18 cellular contexts compared by ENCODE assay signal in genomic region chr2:109380502-109381326, GRCh38.
A peak's percentile ranks its signal among the peaks of the same experiment; 100 is the strongest.
DNase-seq lines count a peak whose midpoint lies in the region; ATAC-seq, FAIRE-seq and TF ChIP-seq lines count a peak whose summit lies in the region.
"Had no signal": no experiment of that assay in that cellular context is flagged by ENCODE, and none has a peak within 500 bp of the region (broad histone marks: within the 10 kb centered on the region; RNA-seq: fewer than 3 reads in every experiment).

No MANE protein-coding gene starts in this region.

- H3K4me1 ChIP-seq in kidney (ENCODE audit: control insufficient read depth in 1 of 2, insufficient read depth in 1 of 2, low read depth in 1 of 2, low read length in 2 of 2) (peaks cover 5 to 7% of the 10 kb centered on the region in 2 donors), transverse colon (peaks cover 0 to 9% (median 2%) of the 10 kb centered on the region in 4 donors)
- H3K4me1 ChIP-seq: pancreas had no signal

- H3K36me3 Mint-ChIP-seq in WTC11 = no peaks in the 10 kb centered on the region
- H3K36me3 Mint-ChIP-seq in activated T-helper 2 cell treated with anti-CD3 and anti-CD28 coated beads, Interferon-gamma antibody, Interleukin-2, Interleukin-4, amounts not matched to agents 10 μg/mL and 5 μg/mL and 100 μg/mL, durations not matched to agents 14 hours and 24 hours and 36 hours (ENCODE audit: low read depth) = no peaks in the 10 kb centered on the region

- intact Hi-C loops in kidney (cut with DNase I) (no loop called here), transverse colon (cut with DNase I; ENCODE audit: low total_unique reads) (no loop called here)
- intact Hi-C loops in activated T-helper 2 cell treated with anti-CD3 and anti-CD28 coated beads, Interferon-gamma antibody, Interleukin-2, Interleukin-4, amounts not matched to agents 10 μg/mL and 5 μg/mL and 100 μg/mL, durations not matched to agents 14 hours and 24 hours and 36 hours (cut with micrococcal nuclease) = no loop called here

- H3K9ac ChIP-seq in kidney (ENCODE audit: low read length in 2 of 2) = no peak overlapping the region

- no peaks in the 10 kb centered on the region for H3K27me3 ChIP-seq in transverse colon
- H3K27me3 ChIP-seq: pancreas had no signal

- CTCF ChIA-PET in WTC11 (lab: Charles Lee) = no interaction called here

- H3K9me3 ChIP-seq in kidney (ENCODE audit: control insufficient read depth in 1 of 2, low read length in 2 of 2) (no peaks in the 10 kb centered on the region), transverse colon (no peaks in the 10 kb centered on the region)
- H3K9me3 ChIP-seq: pancreas had no signal

- H3K27ac ChIP-seq in kidney (ENCODE audit: low read depth in 2 of 2, low read length in 2 of 2) = no peak overlapping the region
- no peak overlapping the region for H3K27ac ChIP-seq in transverse colon
- H3K27ac ChIP-seq: epithelial cell of prostate, pancreas, PC-9 had no signal

- no peaks in the 10 kb centered on the region; the same call in 1 of the 2 replicates for H3K27me3 Mint-ChIP-seq in WTC11 (ENCODE audit: low read depth)
- peaks cover 4% of the 10 kb centered on the region for H3K27me3 Mint-ChIP-seq in activated T-helper 2 cell treated with anti-CD3 and anti-CD28 coated beads, Interferon-gamma antibody, Interleukin-2, Interleukin-4, amounts not matched to agents 10 μg/mL and 5 μg/mL and 100 μg/mL, durations not matched to agents 14 hours and 24 hours and 36 hours (ENCODE audit: low read depth)
- H3K27me3 Mint-ChIP-seq: CD4-positive, alpha-beta T cell had no signal

- DNase-seq in activated effector memory CD4-positive, alpha-beta T cell treated with anti-CD3 and anti-CD28 coated beads, Interleukin-2, amount 50 U/mL, for 16 hours = peak; percentile 49
- no peak for DNase-seq in activated effector memory CD4-positive, alpha-beta T cell treated with Interleukin-2 at 50 U/mL for 16 hours
- DNase-seq in WTC11 (ENCODE audit: low spot score) (peak; percentile 4), kidney (peak; percentile 41), transverse colon (peak; percentile 3), NCI-H446 treated with DMSO at 0.1 percent for 48 hours (lab: John Stamatoyannopoulos, UW) (no peak)
- no peak for DNase-seq in activated T-helper 2 cell treated with anti-CD3 and anti-CD28 coated beads, Interferon-gamma antibody, Interleukin-2, Interleukin-4, amounts not matched to agents 10 μg/mL and 5 μg/mL and 100 μg/mL, durations not matched to agents 14 hours and 24 hours and 36 hours (ENCODE audit: low spot score)
- DNase-seq in stimulated activated CD8-positive, alpha-beta memory T cell treated with anti-CD3 and anti-CD28 coated beads, Interleukin-4, amount 100 ng/mL, for 48 hours = no peak
- DNase-seq: activated T-cell treated with anti-CD3 and anti-CD28 coated beads, Interleukin-2, amount 50 U/mL, for 4 hours; GDM1; Kasumi-1; NCI-H1930; NCI-H526; PC-9; T-helper 1 cell had no signal

- no peak for TF ChIP-seq POLR2A in transverse colon (IDR thresholded peaks at IDR 0.05)

- WGBS in transverse colon (ENCODE audit: low coverage in 1 of 2), 2 donors = 60 to 87% methylated on average over 2 to 12 of the region's 12 CpGs

- H3K4me3 ChIP-seq in kidney (ENCODE audit: low read length in 2 of 2) = no peak overlapping the region
- no peak overlapping the region for H3K4me3 ChIP-seq in transverse colon
- H3K4me3 ChIP-seq: pancreas, PC-9 had no signal

- peaks cover 31% of the 10 kb centered on the region for H3K4me1 Mint-ChIP-seq in WTC11
- H3K4me1 Mint-ChIP-seq in activated T-helper 2 cell treated with anti-CD3 and anti-CD28 coated beads, Interferon-gamma antibody, Interleukin-2, Interleukin-4, amounts not matched to agents 10 μg/mL and 5 μg/mL and 100 μg/mL, durations not matched to agents 14 hours and 24 hours and 36 hours (ENCODE audit: low read depth) = no peaks in the 10 kb centered on the region

- TF ChIP-seq CTCF in WTC11 (IDR thresholded peaks at IDR 0.05) = no peak
- TF ChIP-seq CTCF in kidney (IDR thresholded peaks at IDR 0.05; ENCODE audit: borderline replicate concordance, extremely low read depth, insufficient read depth) = no peak
- no peak for TF ChIP-seq CTCF in transverse colon (IDR thresholded peaks at IDR 0.05)

- POLR2A ChIA-PET in WTC11 (lab: Charles Lee) = no interaction called here

- H3K4me3 Mint-ChIP-seq in WTC11 = no peak overlapping the region
- H3K4me3 Mint-ChIP-seq in activated T-helper 2 cell treated with anti-CD3 and anti-CD28 coated beads, Interferon-gamma antibody, Interleukin-2, Interleukin-4, amounts not matched to agents 10 μg/mL and 5 μg/mL and 100 μg/mL, durations not matched to agents 14 hours and 24 hours and 36 hours (ENCODE audit: low read depth) = no peak overlapping the region
- H3K4me3 Mint-ChIP-seq: activated T-cell treated with anti-CD3 and anti-CD28 coated beads, Interleukin-2, amount 50 U/mL, for 4 hours; CD4-positive, alpha-beta T cell had no signal

- TF ChIP-seq EP300 in transverse colon (IDR thresholded peaks at IDR 0.05; ENCODE audit: low read depth) = no peak

- in situ Hi-C loops in transverse colon (cut with MboI; ENCODE audit: low pct_ligation_motif_present in 1 of 4, low pct_unique_long_range_greater_than_20kb in 1 of 4, low sequenced_read_pairs in 3 of 4) = no loop called here

- FAIRE-seq in kidney (lab: Jason Lieb, UNC) = no peak
- FAIRE-seq: pancreas had no signal

- no peaks in the 10 kb centered on the region for H3K9me3 Mint-ChIP-seq in WTC11
- no peaks in the 10 kb centered on the region for H3K9me3 Mint-ChIP-seq in activated T-helper 2 cell treated with anti-CD3 and anti-CD28 coated beads, Interferon-gamma antibody, Interleukin-2, Interleukin-4, amounts not matched to agents 10 μg/mL and 5 μg/mL and 100 μg/mL, durations not matched to agents 14 hours and 24 hours and 36 hours
- H3K9me3 Mint-ChIP-seq: activated T-cell treated with anti-CD3 and anti-CD28 coated beads, Interleukin-2, amount 50 U/mL, for 4 hours; CD4-positive, alpha-beta T cell had no signal

- 0 out of 2 replicates have a peak overlapping the region, but pooled peaks have one; percentile 5 for H3K27ac Mint-ChIP-seq in WTC11
- H3K27ac Mint-ChIP-seq in activated T-helper 2 cell treated with anti-CD3 and anti-CD28 coated beads, Interferon-gamma antibody, Interleukin-2, Interleukin-4, amounts not matched to agents 10 μg/mL and 5 μg/mL and 100 μg/mL, durations not matched to agents 14 hours and 24 hours and 36 hours = no peak overlapping the region
- H3K27ac Mint-ChIP-seq: CD4-positive, alpha-beta T cell had no signal

- ATAC-seq in WTC11 = no peak
- ATAC-seq: activated T-cell treated with anti-CD3 and anti-CD28 coated beads, Interleukin-2, amount 50 U/mL, for 4 hours; pancreas had no signal

- H3K36me3 ChIP-seq in kidney (ENCODE audit: control insufficient read depth in 1 of 2, insufficient read depth in 2 of 2, low read length in 2 of 2) (no peaks in the 10 kb centered on the region), transverse colon (no peaks in the 10 kb centered on the region)
- H3K36me3 ChIP-seq: pancreas had no signal

TF ChIP-seq in WTC11, 78 proteins besides CTCF, POLR2A, EP300 and RAD21:
- TF ChIP-seq OVOL2 (CRISPR knock-in tag; IDR thresholded peaks at IDR 0.05; ENCODE audit: borderline replicate concordance) (no peak), AR (CRISPR knock-in tag; IDR thresholded peaks at IDR 0.05) (no peak), JAZF1 (CRISPR knock-in tag; IDR thresholded peaks at IDR 0.05) (no peak), ZNF317 (CRISPR knock-in tag; IDR thresholded peaks at IDR 0.05; ENCODE audit: borderline replicate concordance, low read depth) (no peak)

Comparison
In these comparisons a context has a peak if more than half of its experiments do, and no peak if none do; other contexts are left out.
1. DNase-seq: peak in activated effector memory CD4-positive, alpha-beta T cell treated with anti-CD3 and anti-CD28 coated beads, Interleukin-2, amount 50 U/mL, for 16 hours (single experiment), WTC11 (single experiment), kidney (single experiment) and transverse colon (single experiment); none in activated effector memory CD4-positive, alpha-beta T cell treated with Interleukin-2 at 50 U/mL for 16 hours (single experiment), activated T-helper 2 cell treated with anti-CD3 and anti-CD28 coated beads, Interferon-gamma antibody, Interleukin-2, Interleukin-4, amounts not matched to agents 10 μg/mL and 5 μg/mL and 100 μg/mL, durations not matched to agents 14 hours and 24 hours and 36 hours (single experiment), stimulated activated CD8-positive, alpha-beta memory T cell treated with anti-CD3 and anti-CD28 coated beads, Interleukin-4, amount 100 ng/mL, for 48 hours (single experiment) and NCI-H446 treated with DMSO at 0.1 percent for 48 hours (single experiment).